Comparison of ENCODE assay signal across 16 cellular contexts in the genomic region with DNA sequence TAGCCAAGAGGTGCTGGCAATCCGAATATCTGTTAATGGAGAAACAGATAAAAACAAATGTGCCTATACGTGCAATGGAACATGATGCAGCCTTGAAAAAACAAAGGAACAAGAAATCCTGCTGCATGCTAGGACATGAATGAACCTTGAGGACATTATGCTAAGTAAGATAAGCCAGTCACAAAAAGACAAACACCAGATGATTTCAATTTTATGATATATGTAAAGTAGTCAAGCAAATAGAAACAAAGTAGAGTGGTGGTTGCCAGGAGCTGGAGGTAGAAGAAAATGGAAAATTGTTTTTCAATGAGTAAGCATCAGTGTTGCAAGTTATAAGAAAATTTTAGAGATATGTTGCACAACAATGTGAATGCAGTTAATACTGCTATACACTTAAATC.
DNase-seq lines count a peak whose midpoint lies in the region; ATAC-seq and TF ChIP-seq lines count a peak whose summit lies in the region.
"Had no signal": no experiment of that assay in that cellular context is flagged by ENCODE, and none has a peak within 500 bp of the region (broad histone marks: within the 10 kb centered on the region; RNA-seq: fewer than 3 reads in every experiment).

No MANE protein-coding gene starts in this region.

- CTCF ChIA-PET in SK-N-SH (lab: Yijun Ruan, JAX) = no interaction called here

- H2AFZ ChIP-seq in SK-N-SH (ENCODE audit: low read depth) (no peak overlapping the region), smooth muscle cell (ENCODE audit: low read depth) (no peak overlapping the region)

- TF ChIP-seq CTCF in SK-N-SH (IDR thresholded peaks at IDR 0.05) (no peak), epithelial cell of esophagus (IDR thresholded peaks at IDR 0.05; ENCODE audit: insufficient read depth, low read depth, low read length, missing control alignments) (no peak), smooth muscle cell (IDR thresholded peaks at IDR 0.05; ENCODE audit: borderline replicate concordance, insufficient read depth, poor library complexity, severe bottlenecking) (no peak)

- H3K9me2 ChIP-seq in SK-N-SH = no peaks in the 10 kb centered on the region

- H3K79me2 ChIP-seq in SK-N-SH (ENCODE audit: insufficient read depth) (no peaks in the 10 kb centered on the region), smooth muscle cell (ENCODE audit: low read depth) (no peaks in the 10 kb centered on the region)

- H3F3A ChIP-seq in SK-N-SH (replicated peaks; ENCODE audit: insufficient read depth) (no peaks in the 10 kb centered on the region), smooth muscle cell (ENCODE audit: low read depth) (no peaks in the 10 kb centered on the region)

- H3K4me3 ChIP-seq in SK-N-SH (ENCODE audit: low read depth in 2 of 2, low read length in 1 of 2) = no peak overlapping the region
- H3K4me3 ChIP-seq in epithelial cell of esophagus (ENCODE audit: low read length) = no peak overlapping the region
- H3K4me3 ChIP-seq in smooth muscle cell = no peak overlapping the region
- H3K4me3 ChIP-seq: BLaER1 had no signal

- H3K9me3 ChIP-seq in SK-N-SH (no peaks in the 10 kb centered on the region; the same call in 1 of the 2 replicates), smooth muscle cell (replicated peaks; ENCODE audit: low read depth) (no peaks in the 10 kb centered on the region)

- no peak for ATAC-seq in SK-N-SH treated with all-trans-retinoic acid at 6 μM for 48 hours
- ATAC-seq in GM19035 (IDR thresholded peaks at IDR 0.05; ENCODE audit: unreplicated experiment) = no peak
- ATAC-seq in GM19328 (IDR thresholded peaks at IDR 0.05; ENCODE audit: unreplicated experiment) = no peak

- POLR2A ChIA-PET in SK-N-SH (lab: Yijun Ruan, JAX) = no interaction called here

- TF ChIP-seq EP300 in SK-N-SH (IDR thresholded peaks at IDR 0.05; ENCODE audit: borderline replicate concordance in 1 of 2, low read depth in 1 of 2, low read length in 1 of 2) = no peak

- TF ChIP-seq RAD21 in SK-N-SH (IDR thresholded peaks at IDR 0.05; ENCODE audit: low read length) = no peak

- H4K20me1 ChIP-seq in SK-N-SH (ENCODE audit: insufficient read depth) (no peaks in the 10 kb centered on the region), smooth muscle cell (ENCODE audit: low read depth) (no peaks in the 10 kb centered on the region)
- H4K20me1 ChIP-seq: BLaER1 had no signal

- no peak overlapping the region for H3K4me2 ChIP-seq in SK-N-SH
- H3K4me2 ChIP-seq in smooth muscle cell = no peak overlapping the region
- H3K4me2 ChIP-seq: BLaER1 had no signal

- H3K27me3 ChIP-seq in SK-N-SH (ENCODE audit: insufficient read depth) = no peaks in the 10 kb centered on the region
- no peaks in the 10 kb centered on the region for H3K27me3 ChIP-seq in smooth muscle cell (ENCODE audit: low read depth)
- H3K27me3 ChIP-seq: BLaER1 had no signal

- H3K27ac ChIP-seq in SK-N-SH (ENCODE audit: low read depth in 2 of 2, low read length in 1 of 2) = no peak overlapping the region
- peak overlapping the region; percentile 42 for H3K27ac ChIP-seq in smooth muscle cell (ENCODE audit: low read depth)
- H3K27ac ChIP-seq: BLaER1 had no signal

- DNase-seq in SK-N-SH (no peak), NCI-H1048 (lab: John Stamatoyannopoulos, UW) (peak; percentile 37), epithelial cell of esophagus (ENCODE audit: low read depth) (peak; percentile 55), smooth muscle cell (lab: John Stamatoyannopoulos, UW; ENCODE audit: unreplicated experiment) (no peak)
- DNase-seq: 8988T; AML-193; Caco-2; CD8-positive, alpha-beta memory T cell; DND-41; GDM1; HCEC 1CT; HFFc6 had no signal

- H3K36me3 ChIP-seq in SK-N-SH (replicated peaks in 1 of 2; ENCODE audit: control insufficient read depth in 1 of 2, insufficient read depth in 2 of 2, low read length in 1 of 2) = no peaks in the 10 kb centered on the region
- H3K36me3 ChIP-seq in smooth muscle cell (ENCODE audit: low read depth) = no peaks in the 10 kb centered on the region
- H3K36me3 ChIP-seq: BLaER1 had no signal

- H3K4me1 ChIP-seq in SK-N-SH (ENCODE audit: control insufficient read depth in 1 of 2, insufficient read depth in 2 of 2, low read depth in 1 of 2, low read length in 1 of 2) = no peaks in the 10 kb centered on the region
- H3K4me1 ChIP-seq in smooth muscle cell (ENCODE audit: low read depth) = no peaks in the 10 kb centered on the region
- H3K4me1 ChIP-seq: BLaER1, Caco-2 had no signal

- H3K9ac ChIP-seq in SK-N-SH (no peak overlapping the region), smooth muscle cell (ENCODE audit: low read depth) (no peak overlapping the region)
- H3K9ac ChIP-seq: BLaER1 had no signal

- WGBS in SK-N-SH (ENCODE audit: low lambda C conversion rate) = 15% methylated on average over 2 of the region's 2 CpGs
- 64% methylated on average over 2 of the region's 2 CpGs for WGBS in smooth muscle cell (ENCODE audit: low lambda C conversion rate)

TF ChIP-seq in SK-N-SH treated with all-trans-retinoic acid at 6 μM for 48 hours, 23 proteins besides CTCF, POLR2A, EP300 and RAD21:
- no peak for TF ChIP-seq OSR1 (CRISPR knock-in tag; IDR thresholded peaks at IDR 0.05)
- peak; percentile 87 for TF ChIP-seq ISL1 (CRISPR knock-in tag; IDR thresholded peaks at IDR 0.05)
- TF ChIP-seq ZNF565 (CRISPR knock-in tag; conservative IDR thresholded peaks at IDR 0.05; ENCODE audit: low read depth) = no peak
- TF ChIP-seq, protein P1, sequence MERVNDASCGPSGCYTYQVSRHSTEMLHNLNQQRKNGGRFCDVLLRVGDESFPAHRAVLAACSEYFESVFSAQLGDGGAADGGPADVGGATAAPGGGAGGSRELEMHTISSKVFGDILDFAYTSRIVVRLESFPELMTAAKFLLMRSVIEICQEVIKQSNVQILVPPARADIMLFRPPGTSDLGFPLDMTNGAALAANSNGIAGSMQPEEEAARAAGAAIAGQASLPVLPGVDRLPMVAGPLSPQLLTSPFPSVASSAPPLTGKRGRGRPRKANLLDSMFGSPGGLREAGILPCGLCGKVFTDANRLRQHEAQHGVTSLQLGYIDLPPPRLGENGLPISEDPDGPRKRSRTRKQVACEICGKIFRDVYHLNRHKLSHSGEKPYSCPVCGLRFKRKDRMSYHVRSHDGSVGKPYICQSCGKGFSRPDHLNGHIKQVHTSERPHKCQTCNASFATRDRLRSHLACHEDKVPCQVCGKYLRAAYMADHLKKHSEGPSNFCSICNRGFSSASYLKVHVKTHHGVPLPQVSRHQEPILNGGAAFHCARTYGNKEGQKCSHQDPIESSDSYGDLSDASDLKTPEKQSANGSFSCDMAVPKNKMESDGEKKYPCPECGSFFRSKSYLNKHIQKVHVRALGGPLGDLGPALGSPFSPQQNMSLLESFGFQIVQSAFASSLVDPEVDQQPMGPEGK (CRISPR knock-in tag; IDR thresholded peaks at IDR 0.05; ENCODE audit: borderline replicate concordance) = no peak
- TF ChIP-seq SNAI2 (CRISPR knock-in tag; IDR thresholded peaks at IDR 0.05) = no peak
- TF ChIP-seq BACH2 (CRISPR knock-in tag; IDR thresholded peaks at IDR 0.05; ENCODE audit: borderline replicate concordance) = no peak

TF ChIP-seq in SK-N-SH, 30 proteins besides CTCF, POLR2A, EP300 and RAD21 (continues in another document):
- no peak for TF ChIP-seq YY1 (IDR thresholded peaks at IDR 0.05; ENCODE audit: low read depth)
- TF ChIP-seq, protein P2, sequence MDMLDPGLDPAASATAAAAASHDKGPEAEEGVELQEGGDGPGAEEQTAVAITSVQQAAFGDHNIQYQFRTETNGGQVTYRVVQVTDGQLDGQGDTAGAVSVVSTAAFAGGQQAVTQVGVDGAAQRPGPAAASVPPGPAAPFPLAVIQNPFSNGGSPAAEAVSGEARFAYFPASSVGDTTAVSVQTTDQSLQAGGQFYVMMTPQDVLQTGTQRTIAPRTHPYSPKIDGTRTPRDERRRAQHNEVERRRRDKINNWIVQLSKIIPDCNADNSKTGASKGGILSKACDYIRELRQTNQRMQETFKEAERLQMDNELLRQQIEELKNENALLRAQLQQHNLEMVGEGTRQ (IDR thresholded peaks at IDR 0.05; ENCODE audit: borderline replicate concordance, low read depth, low read length) = no peak
- no peak for TF ChIP-seq RFX5 (IDR thresholded peaks at IDR 0.05; ENCODE audit: low read length)
- TF ChIP-seq CHD2 (IDR thresholded peaks at IDR 0.05; ENCODE audit: low read length, partially characterized antibody) = no peak
- no peak for TF ChIP-seq POLR2AphosphoS5 (IDR thresholded peaks at IDR 0.05; ENCODE audit: low read depth, low read length)
- no peak for TF ChIP-seq SIN3A (IDR thresholded peaks at IDR 0.05; ENCODE audit: borderline replicate concordance, low read depth, low read length)
- TF ChIP-seq SMC3 (IDR thresholded peaks at IDR 0.05; ENCODE audit: low read depth, low read length) = no peak
- TF ChIP-seq RXRA (IDR thresholded peaks at IDR 0.05; ENCODE audit: borderline replicate concordance, low read depth) = no peak
- TF ChIP-seq, protein P3, sequence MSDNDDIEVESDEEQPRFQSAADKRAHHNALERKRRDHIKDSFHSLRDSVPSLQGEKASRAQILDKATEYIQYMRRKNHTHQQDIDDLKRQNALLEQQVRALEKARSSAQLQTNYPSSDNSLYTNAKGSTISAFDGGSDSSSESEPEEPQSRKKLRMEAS (IDR thresholded peaks at IDR 0.05; ENCODE audit: low read depth) = no peak
- TF ChIP-seq FOXM1 (IDR thresholded peaks at IDR 0.05; ENCODE audit: low read depth) = no peak
- no peak for TF ChIP-seq GABPA (IDR thresholded peaks at IDR 0.05; ENCODE audit: low read depth)

Comparison
In these comparisons a context has a peak if more than half of its experiments do, and no peak if none do; other contexts are left out.
1. DNase-seq: peak in NCI-H1048 (single experiment) and epithelial cell of esophagus (single experiment); none in SK-N-SH (single experiment) and smooth muscle cell (single experiment).